8 cellular contexts compared by ENCODE assay signal in the genomic region with DNA sequence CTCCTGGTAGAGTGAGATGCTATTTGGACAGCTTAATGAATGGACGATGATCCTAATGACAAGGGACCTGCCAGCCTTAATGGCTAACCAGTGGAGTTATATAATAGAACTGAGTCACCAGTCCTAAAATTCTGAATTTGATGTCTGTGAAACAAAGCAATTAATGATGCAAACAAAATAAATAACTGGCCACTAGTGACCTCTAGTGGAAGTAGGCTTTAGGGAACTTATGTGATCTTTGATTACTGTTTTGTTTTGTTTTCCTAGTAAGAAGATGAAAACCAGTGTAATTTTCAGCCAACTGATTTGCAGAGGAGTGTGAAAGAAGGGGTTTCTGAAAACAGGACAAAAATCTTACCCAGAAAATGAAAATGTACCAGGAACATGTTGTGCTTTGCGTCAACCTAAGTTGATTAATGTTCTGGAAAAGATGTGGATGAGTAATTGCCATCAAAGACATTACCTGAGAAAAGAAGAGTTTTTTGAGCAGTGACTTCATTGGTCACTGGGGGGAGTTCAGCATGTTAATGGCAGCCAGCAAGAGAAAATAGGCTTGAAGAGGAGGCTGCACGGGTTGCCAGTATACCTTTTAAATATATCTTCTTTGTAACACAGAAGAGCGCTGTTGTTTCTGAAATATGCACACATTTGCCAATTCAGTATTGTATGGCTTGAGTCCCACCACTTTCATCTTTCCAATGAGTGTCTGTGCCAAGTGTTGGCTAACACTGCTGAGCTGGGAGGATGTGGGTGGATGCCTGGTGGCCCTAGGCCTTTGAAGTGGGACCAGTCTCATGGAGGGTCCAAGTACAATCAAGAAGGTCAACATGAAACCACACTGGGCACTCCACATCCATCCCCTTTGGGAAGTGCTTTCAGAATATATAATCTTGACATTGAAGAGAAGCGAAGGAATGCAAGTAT. TPM values are rescaled to one million over a fixed set of nuclear protein-coding genes. Genes with fewer than 3 reads are reported as not detected.
DNase-seq lines count a peak whose midpoint lies in the region; ATAC-seq, FAIRE-seq and TF ChIP-seq lines count a peak whose summit lies in the region.

No MANE protein-coding gene starts in this region.

- H3K36me3 ChIP-seq in MG63 (no peaks in the 10 kb centered on the region), small intestine (ENCODE audit: control insufficient read depth in 2 of 2, insufficient read depth in 2 of 2, low read length in 2 of 2) (no peaks in the 10 kb centered on the region), suprapubic skin (no peaks in the 10 kb centered on the region)

- ATAC-seq in HG03280 (IDR thresholded peaks at IDR 0.05; ENCODE audit: unreplicated experiment) = no peak

- TF ChIP-seq CTCF in suprapubic skin (IDR thresholded peaks at IDR 0.05) = peak in 1 of 2 donors; percentile 45

- no peak for TF ChIP-seq POLR2A in suprapubic skin (IDR thresholded peaks at IDR 0.05)

- H3K27me3 ChIP-seq in MG63 (no peaks in the 10 kb centered on the region), small intestine (ENCODE audit: control insufficient read depth in 2 of 2, insufficient read depth in 2 of 2, low read length in 2 of 2) (no peaks in the 10 kb centered on the region), suprapubic skin (no peaks in the 10 kb centered on the region)

- no peaks in the 10 kb centered on the region for H3K4me1 ChIP-seq in small intestine (ENCODE audit: control insufficient read depth in 2 of 2, insufficient read depth in 1 of 2, low read depth in 1 of 2, low read length in 1 of 2)
- peaks cover 8% of the 10 kb centered on the region for H3K4me1 ChIP-seq in suprapubic skin

- TF ChIP-seq EP300 in suprapubic skin (IDR thresholded peaks at IDR 0.05) = no peak

- no peak for FAIRE-seq in small intestine (lab: Jason Lieb, UNC)

- H3K27ac ChIP-seq in small intestine (ENCODE audit: low read depth in 1 of 2, low read length in 1 of 2) = no peak overlapping the region
- H3K27ac ChIP-seq in suprapubic skin = no peak overlapping the region

- peak; percentile 70 for DNase-seq in EL
- DNase-seq in MG63 = peak; percentile 7
- peak; percentile 24 for DNase-seq in SKM-1 treated with dmso at 0.1 percent for 144 hours (lab: John Stamatoyannopoulos, UW; ENCODE audit: unreplicated experiment)
- peak; percentile 37 for DNase-seq in glomerular visceral epithelial cell (ENCODE audit: extremely low spot score)
- peak; percentile 25 for DNase-seq in small intestine
- DNase-seq in suprapubic skin (ENCODE audit: low spot score in 2 of 2) = no peak
- no peak for DNase-seq in activated CD8-positive, alpha-beta memory T cell treated with anti-CD3 and anti-CD28 coated beads, Interleukin-2, amount 50 U/mL, for 4 hours

- H3K4me3 ChIP-seq in MG63 (no peak overlapping the region), small intestine (ENCODE audit: low read depth in 1 of 2, low read length in 2 of 2) (no peak overlapping the region), suprapubic skin (no peak overlapping the region)

- WGBS in small intestine, 3 donors = 77 to 84% (median 78%) methylated on average over 5 of the region's 5 CpGs
- 70% methylated on average over 5 of the region's 5 CpGs for WGBS in suprapubic skin

- no peaks in the 10 kb centered on the region for H3K9me3 ChIP-seq in MG63
- H3K9me3 ChIP-seq in small intestine (ENCODE audit: control insufficient read depth, low read depth) = no peaks in the 10 kb centered on the region
- H3K9me3 ChIP-seq in suprapubic skin = no peaks in the 10 kb centered on the region

RNA-seq across cellular contexts. Expression of a gene that starts 9.3 kb away (rescaled TPM):
- total RNA-seq in MG63 (2014; rRNA removed; shearing (Covaris generic); ENCODE audit: low replicate concordance) = not detected in 2 replicates
- polyA plus RNA-seq in small intestine = under 1 TPM in 1 of 3 donors, not detected in 2; 0.04 TPM
- 1 to 10 TPM; 2.9 to 9.3 (median 5.7) TPM for total RNA-seq in suprapubic skin

RNA-seq across cellular contexts. Expression of a gene that starts 57.2 kb away (rescaled TPM):
- 6.5 and 13.2 TPM in 2 replicates for total RNA-seq in MG63 (2014; rRNA removed; shearing (Covaris generic); ENCODE audit: low replicate concordance)
- 10 to 100 TPM in 1 of 3 donors, 1 to 10 TPM in 2; 1.1 to 11.8 (median 2.2) TPM for polyA plus RNA-seq in small intestine
- 10 to 100 TPM in 1 of 4 donors, 1 to 10 TPM in 3; 1.2 to 22.4 (median 2.2) TPM for total RNA-seq in suprapubic skin

Comparison
In these comparisons a context has a peak if more than half of its experiments do, and no peak if none do; other contexts are left out.
1. DNase-seq: peak in EL (single experiment), MG63 (single experiment), SKM-1 treated with dmso at 0.1 percent for 144 hours (single experiment), glomerular visceral epithelial cell (single experiment) and small intestine (single experiment); none in suprapubic skin (0 of 2) and activated CD8-positive, alpha-beta memory T cell treated with anti-CD3 and anti-CD28 coated beads, Interleukin-2, amount 50 U/mL, for 4 hours (single experiment).